Comparison of ENCODE assay signal across 8 cellular contexts in the genomic region with DNA sequence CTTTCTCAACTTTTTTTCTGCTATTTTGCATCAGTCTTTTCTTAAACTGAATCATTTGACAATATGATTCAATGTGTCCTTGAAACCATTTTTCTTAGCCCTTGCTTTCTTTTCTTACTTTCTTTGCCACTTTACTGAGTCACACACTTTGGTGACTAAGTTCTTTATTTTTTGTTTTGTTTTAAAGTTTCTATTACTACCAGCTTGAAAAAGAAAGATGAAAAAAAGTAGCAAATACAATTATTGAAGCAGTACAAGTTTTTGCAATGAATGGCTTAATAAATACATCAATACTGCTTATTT.
DNase-seq lines count a peak whose midpoint lies in the region; ATAC-seq lines count a peak whose summit lies in the region.

No MANE protein-coding gene starts in this region.

- intact Hi-C loops in activated CD4-positive, alpha-beta memory T cell treated with anti-CD3 and anti-CD28 coated beads for 36 hours (cut with micrococcal nuclease) = loop anchor here (1.0 to 10.0 kb wide), 16 partner anchors 15 to 1912 kb away; a partner anchor contains a TSS
- intact Hi-C loops in left ventricle myocardium superior (cut with micrococcal nuclease) = no loop called here

- H3K27ac Mint-ChIP-seq in activated CD4-positive, alpha-beta memory T cell treated with anti-CD3 and anti-CD28 coated beads for 36 hours = peak overlapping the region; percentile 96
- peak overlapping the region; percentile 84 for H3K27ac Mint-ChIP-seq in memory B cell

- ATAC-seq in GM18498 (IDR thresholded peaks at IDR 0.05; ENCODE audit: unreplicated experiment) (peak; percentile 21), HG02610 (IDR thresholded peaks at IDR 0.05; ENCODE audit: unreplicated experiment) (peak; percentile 50), memory B cell (ENCODE audit: low read depth) (no peak), left ventricle myocardium superior (no peak)

- H3K4me1 Mint-ChIP-seq in activated CD4-positive, alpha-beta memory T cell treated with anti-CD3 and anti-CD28 coated beads for 36 hours (ENCODE audit: low read depth) = peaks cover 91% of the 10 kb centered on the region
- peaks cover 57% of the 10 kb centered on the region for H3K4me1 Mint-ChIP-seq in memory B cell

- H3K36me3 Mint-ChIP-seq in activated CD4-positive, alpha-beta memory T cell treated with anti-CD3 and anti-CD28 coated beads for 36 hours = peaks cover 47% of the 10 kb centered on the region
- H3K36me3 Mint-ChIP-seq in memory B cell = peaks cover 30% of the 10 kb centered on the region

- H3K4me3 Mint-ChIP-seq in activated CD4-positive, alpha-beta memory T cell treated with anti-CD3 and anti-CD28 coated beads for 36 hours = peak overlapping the region; percentile 66
- H3K4me3 Mint-ChIP-seq in memory B cell = no peak overlapping the region

- no peaks in the 10 kb centered on the region for H3K27me3 Mint-ChIP-seq in activated CD4-positive, alpha-beta memory T cell treated with anti-CD3 and anti-CD28 coated beads for 36 hours
- no peaks in the 10 kb centered on the region for H3K27me3 Mint-ChIP-seq in memory B cell

- CTCF ChIA-PET in activated CD4-positive, alpha-beta memory T cell treated with anti-CD3 and anti-CD28 coated beads for 36 hours (lab: Charles Lee) = interaction anchor here (0.6 to 4.8 kb wide), 5 partner anchors 12 to 113 kb away, joined by 3 to 29 read pairs (median 16); no protein-coding TSS in a partner anchor

- H3K9me3 Mint-ChIP-seq in activated CD4-positive, alpha-beta memory T cell treated with anti-CD3 and anti-CD28 coated beads for 36 hours = no peaks in the 10 kb centered on the region
- no peaks in the 10 kb centered on the region for H3K9me3 Mint-ChIP-seq in memory B cell

- POLR2A ChIA-PET in activated CD4-positive, alpha-beta memory T cell treated with anti-CD3 and anti-CD28 coated beads for 36 hours (lab: Charles Lee) = interaction anchor here (0.7 to 6.1 kb wide), 6 partner anchors 8 to 115 kb away, joined by 3 to 209 read pairs (median 5); no protein-coding TSS in a partner anchor

- no peak for DNase-seq in activated CD4-positive, alpha-beta memory T cell treated with anti-CD3 and anti-CD28 coated beads for 36 hours
- DNase-seq in memory B cell (ENCODE audit: low spot score in 2 of 2) (no peak), NCI-H524 (lab: John Stamatoyannopoulos, UW) (no peak), NAMALWA (ENCODE audit: low spot score) (no peak), left ventricle myocardium superior (no peak)
- no peak for DNase-seq in stimulated activated CD4-positive, alpha-beta T cell treated with anti-CD3 and anti-CD28 coated beads, Interleukin-1b, Interleukin-23, amount 100 ng/mL, for 48 hours

Comparison
In these comparisons a context has a peak if more than half of its experiments do, and no peak if none do; other contexts are left out.
1. ATAC-seq: peak in GM18498 (single experiment) and HG02610 (single experiment); none in memory B cell (single experiment) and left ventricle myocardium superior (single experiment).